In genomic region chr1:212121772-212122171, GRCh38 we compare ENCODE assay signal across 1 cellular context.
TF ChIP-seq lines count a peak whose summit lies in the region.

No MANE protein-coding gene starts in this region.

TF ChIP-seq in K562, 482 proteins besides CTCF, POLR2A, EP300 and RAD21 (continued from another document and continues in another):
- no peak for TF ChIP-seq ZNF407 (IDR thresholded peaks at IDR 0.05; ENCODE audit: low read depth)
- no peak for TF ChIP-seq TRIM24 (IDR thresholded peaks at IDR 0.05)
- TF ChIP-seq ZNF518B (CRISPR knock-in tag; IDR thresholded peaks at IDR 0.05), result no peak
- no peak for TF ChIP-seq GTF2E2 (tag; IDR thresholded peaks at IDR 0.05)
- no peak for TF ChIP-seq MAZ (CRISPR knock-in tag; conservative IDR thresholded peaks at IDR 0.05 in 1 of 2, IDR thresholded peaks at IDR 0.05 in 1 of 2)
- TF ChIP-seq MXD1 (CRISPR knock-in tag; IDR thresholded peaks at IDR 0.05; ENCODE audit: borderline replicate concordance, poor library complexity, severe bottlenecking), result no peak
- no peak for TF ChIP-seq ZBTB40 (IDR thresholded peaks at IDR 0.05)
- no peak for TF ChIP-seq ZBTB40 (CRISPR knock-in tag; IDR thresholded peaks at IDR 0.05)
- peak; percentile 84 for TF ChIP-seq ZNF766 (CRISPR knock-in tag; conservative IDR thresholded peaks at IDR 0.05)
- TF ChIP-seq JUND (IDR thresholded peaks at IDR 0.05; ENCODE audit: borderline replicate concordance, low read depth, low read length), result no peak
- TF ChIP-seq JUND (tag; IDR thresholded peaks at IDR 0.05; ENCODE audit: borderline replicate concordance, low read depth, low read length), result no peak
- TF ChIP-seq ZBTB8A (IDR thresholded peaks at IDR 0.05; ENCODE audit: partially characterized antibody), result no peak
- no peak for TF ChIP-seq FOXJ3 (CRISPR knock-in tag; IDR thresholded peaks at IDR 0.05)
- TF ChIP-seq HES1 (IDR thresholded peaks at IDR 0.05; ENCODE audit: low read depth), result no peak
- TF ChIP-seq CBFA2T3 (IDR thresholded peaks at IDR 0.05), result peak; percentile 40; the same call in 1 of the 2 replicates
- TF ChIP-seq POLR2AphosphoS5 (IDR thresholded peaks at IDR 0.05; ENCODE audit: control insufficient read depth, insufficient read depth, low read depth, low read length), result no peak
- TF ChIP-seq ZNF274 (IDR thresholded peaks at IDR 0.05; ENCODE audit: borderline replicate concordance, low read depth, low read length), result no peak
- no peak for TF ChIP-seq POU5F1 (IDR thresholded peaks at IDR 0.05; ENCODE audit: borderline replicate concordance, low read depth, low read length, partially characterized antibody)
- no peak for TF ChIP-seq NKRF (IDR thresholded peaks at IDR 0.05; ENCODE audit: borderline replicate concordance)
- TF ChIP-seq FOXJ2 (tag; IDR thresholded peaks at IDR 0.05), result no peak
- no peak for TF ChIP-seq ZEB2 (IDR thresholded peaks at IDR 0.05)
- no peak for TF ChIP-seq ARID3B (CRISPR knock-in tag; IDR thresholded peaks at IDR 0.05; ENCODE audit: borderline replicate concordance)
- no peak for TF ChIP-seq PTTG1 (tag; IDR thresholded peaks at IDR 0.05; ENCODE audit: low read depth)
- no peak for TF ChIP-seq ELF4 (CRISPR knock-in tag; IDR thresholded peaks at IDR 0.05)
- no peak for TF ChIP-seq ILK (tag; IDR thresholded peaks at IDR 0.05; ENCODE audit: borderline replicate concordance, low read depth)
- no peak for TF ChIP-seq CHD4 (IDR thresholded peaks at IDR 0.05; ENCODE audit: insufficient read depth, insufficient replicate concordance, low read depth, low read length, poor library complexity, severe bottlenecking)
- no peak for TF ChIP-seq RFX7 (CRISPR knock-in tag; IDR thresholded peaks at IDR 0.05)
- no peak for TF ChIP-seq TAF15 (IDR thresholded peaks at IDR 0.05; ENCODE audit: low read depth, low read length)
- TF ChIP-seq TEAD4 (IDR thresholded peaks at IDR 0.05; ENCODE audit: low read length), result peak; percentile 57; the same call in 1 of the 2 replicates
- TF ChIP-seq TEAD4 (CRISPR knock-in tag; IDR thresholded peaks at IDR 0.05; ENCODE audit: borderline replicate concordance), result no peak
- no peak for TF ChIP-seq NCOA1 (IDR thresholded peaks at IDR 0.05; ENCODE audit: low read depth)
- TF ChIP-seq NCOA6 (IDR thresholded peaks at IDR 0.05), result no peak
